Comparison of ENCODE assay signal across 1 cellular context in genomic region chr10:35126530-35127288, GRCh38.
TF ChIP-seq lines count a peak whose summit lies in the region.

Gene CREM (plus strand): TSS chr10:35126846. CDS start chr10:35137836, 10,990 bp downstream.

TF ChIP-seq in K562, 482 proteins besides CTCF, POLR2A, EP300 and RAD21 (continued from another document and continues in another):
- TF ChIP-seq ZNF449 (CRISPR knock-in tag; IDR thresholded peaks at IDR 0.05) = peak; percentile 99; the same call in 1 of the 2 replicates
- no peak for TF ChIP-seq CBX2 (IDR thresholded peaks at IDR 0.05; ENCODE audit: insufficient read depth, low read length, poor library complexity, severe bottlenecking)
- no peak for TF ChIP-seq FOXP1 (CRISPR knock-in tag; IDR thresholded peaks at IDR 0.05)
- TF ChIP-seq MYNN (IDR thresholded peaks at IDR 0.05) = no peak
- no peak for TF ChIP-seq MYNN (CRISPR knock-in tag; IDR thresholded peaks at IDR 0.05)
- no peak for TF ChIP-seq ZFP36 (IDR thresholded peaks at IDR 0.05; ENCODE audit: low read depth, low read length, partially characterized antibody)
- no peak for TF ChIP-seq CBFA2T3 (IDR thresholded peaks at IDR 0.05)
- no peak for TF ChIP-seq PHTF2 (CRISPR knock-in tag; IDR thresholded peaks at IDR 0.05)
- TF ChIP-seq NFIC (IDR thresholded peaks at IDR 0.05) = peak; percentile 4; the same call in 1 of the 2 replicates
- 0 out of 2 replicates have a peak, but pooled peaks have one; percentile 13 for TF ChIP-seq KAT7 (CRISPR knock-in tag; IDR thresholded peaks at IDR 0.05; ENCODE audit: borderline replicate concordance)
- TF ChIP-seq ZKSCAN8 (CRISPR knock-in tag; IDR thresholded peaks at IDR 0.05) = no peak
- peak in 1 of 2 experiments; percentile 57; a peak in 1 of 4 replicates for TF ChIP-seq ZMIZ1 (IDR thresholded peaks at IDR 0.05; ENCODE audit: low read depth in 2 of 2, low read length in 2 of 2)
- peak; percentile 68 for TF ChIP-seq ATF1 (CRISPR knock-in tag; IDR thresholded peaks at IDR 0.05)
- TF ChIP-seq ATF1 (tag; IDR thresholded peaks at IDR 0.05) = peak; percentile 98
- TF ChIP-seq DACH1 (IDR thresholded peaks at IDR 0.05; ENCODE audit: partially characterized antibody) = peak; percentile 55
- TF ChIP-seq HMBOX1 (IDR thresholded peaks at IDR 0.05) = no peak; the same call in 1 of the 2 replicates
- TF ChIP-seq, protein P1, sequence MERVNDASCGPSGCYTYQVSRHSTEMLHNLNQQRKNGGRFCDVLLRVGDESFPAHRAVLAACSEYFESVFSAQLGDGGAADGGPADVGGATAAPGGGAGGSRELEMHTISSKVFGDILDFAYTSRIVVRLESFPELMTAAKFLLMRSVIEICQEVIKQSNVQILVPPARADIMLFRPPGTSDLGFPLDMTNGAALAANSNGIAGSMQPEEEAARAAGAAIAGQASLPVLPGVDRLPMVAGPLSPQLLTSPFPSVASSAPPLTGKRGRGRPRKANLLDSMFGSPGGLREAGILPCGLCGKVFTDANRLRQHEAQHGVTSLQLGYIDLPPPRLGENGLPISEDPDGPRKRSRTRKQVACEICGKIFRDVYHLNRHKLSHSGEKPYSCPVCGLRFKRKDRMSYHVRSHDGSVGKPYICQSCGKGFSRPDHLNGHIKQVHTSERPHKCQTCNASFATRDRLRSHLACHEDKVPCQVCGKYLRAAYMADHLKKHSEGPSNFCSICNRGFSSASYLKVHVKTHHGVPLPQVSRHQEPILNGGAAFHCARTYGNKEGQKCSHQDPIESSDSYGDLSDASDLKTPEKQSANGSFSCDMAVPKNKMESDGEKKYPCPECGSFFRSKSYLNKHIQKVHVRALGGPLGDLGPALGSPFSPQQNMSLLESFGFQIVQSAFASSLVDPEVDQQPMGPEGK (CRISPR knock-in tag; IDR thresholded peaks at IDR 0.05; ENCODE audit: borderline replicate concordance) = no peak
- TF ChIP-seq, protein P2, sequence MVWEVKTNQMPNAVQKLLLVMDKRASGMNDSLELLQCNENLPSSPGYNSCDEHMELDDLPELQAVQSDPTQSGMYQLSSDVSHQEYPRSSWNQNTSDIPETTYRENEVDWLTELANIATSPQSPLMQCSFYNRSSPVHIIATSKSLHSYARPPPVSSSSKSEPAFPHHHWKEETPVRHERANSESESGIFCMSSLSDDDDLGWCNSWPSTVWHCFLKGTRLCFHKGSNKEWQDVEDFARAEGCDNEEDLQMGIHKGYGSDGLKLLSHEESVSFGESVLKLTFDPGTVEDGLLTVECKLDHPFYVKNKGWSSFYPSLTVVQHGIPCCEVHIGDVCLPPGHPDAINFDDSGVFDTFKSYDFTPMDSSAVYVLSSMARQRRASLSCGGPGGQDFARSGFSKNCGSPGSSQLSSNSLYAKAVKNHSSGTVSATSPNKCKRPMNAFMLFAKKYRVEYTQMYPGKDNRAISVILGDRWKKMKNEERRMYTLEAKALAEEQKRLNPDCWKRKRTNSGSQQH (CRISPR knock-in tag; IDR thresholded peaks at IDR 0.05) = no peak; the same call in 1 of the 2 replicates
- no peak for TF ChIP-seq RBM14 (IDR thresholded peaks at IDR 0.05; ENCODE audit: borderline replicate concordance, insufficient read depth, low read depth, low read length)
- TF ChIP-seq PYGO2 (tag; IDR thresholded peaks at IDR 0.05) = no peak
- TF ChIP-seq CBX3 (IDR thresholded peaks at IDR 0.05; ENCODE audit: borderline replicate concordance in 1 of 2, low read length in 2 of 2) = no peak; a peak in 1 of 3 replicates
- no peak; the same call in 1 of the 2 replicates for TF ChIP-seq ZBED1 (IDR thresholded peaks at IDR 0.05)
- TF ChIP-seq PKNOX1 (IDR thresholded peaks at IDR 0.05) = peak; percentile 63; the same call in 1 of the 2 replicates
- peak; percentile 69; the same call in 1 of the 2 replicates for TF ChIP-seq NBN (IDR thresholded peaks at IDR 0.05; ENCODE audit: low read depth)
- TF ChIP-seq, protein P3, sequence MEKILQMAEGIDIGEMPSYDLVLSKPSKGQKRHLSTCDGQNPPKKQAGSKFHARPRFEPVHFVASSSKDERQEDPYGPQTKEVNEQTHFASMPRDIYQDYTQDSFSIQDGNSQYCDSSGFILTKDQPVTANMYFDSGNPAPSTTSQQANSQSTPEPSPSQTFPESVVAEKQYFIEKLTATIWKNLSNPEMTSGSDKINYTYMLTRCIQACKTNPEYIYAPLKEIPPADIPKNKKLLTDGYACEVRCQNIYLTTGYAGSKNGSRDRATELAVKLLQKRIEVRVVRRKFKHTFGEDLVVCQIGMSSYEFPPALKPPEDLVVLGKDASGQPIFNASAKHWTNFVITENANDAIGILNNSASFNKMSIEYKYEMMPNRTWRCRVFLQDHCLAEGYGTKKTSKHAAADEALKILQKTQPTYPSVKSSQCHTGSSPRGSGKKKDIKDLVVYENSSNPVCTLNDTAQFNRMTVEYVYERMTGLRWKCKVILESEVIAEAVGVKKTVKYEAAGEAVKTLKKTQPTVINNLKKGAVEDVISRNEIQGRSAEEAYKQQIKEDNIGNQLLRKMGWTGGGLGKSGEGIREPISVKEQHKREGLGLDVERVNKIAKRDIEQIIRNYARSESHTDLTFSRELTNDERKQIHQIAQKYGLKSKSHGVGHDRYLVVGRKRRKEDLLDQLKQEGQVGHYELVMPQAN (IDR thresholded peaks at IDR 0.05; ENCODE audit: borderline replicate concordance) = no peak
- TF ChIP-seq TFAM (CRISPR knock-in tag; conservative IDR thresholded peaks at IDR 0.05) = no peak
- 0 out of 2 replicates have a peak, but pooled peaks have one; percentile 17 for TF ChIP-seq PREB (CRISPR knock-in tag; IDR thresholded peaks at IDR 0.05)
- TF ChIP-seq HCFC1 (IDR thresholded peaks at IDR 0.05; ENCODE audit: low read depth, low read length) = peak; percentile 58
- no peak for TF ChIP-seq OTX1 (CRISPR knock-in tag; IDR thresholded peaks at IDR 0.05)
- TF ChIP-seq NRF1 (conservative IDR thresholded peaks at IDR 0.05 in 1 of 2, IDR thresholded peaks at IDR 0.05 in 1 of 2) = peak; percentile 94 to 95
- peak; percentile 6; the same call in 1 of the 2 replicates for TF ChIP-seq ZNF740 (CRISPR knock-in tag; IDR thresholded peaks at IDR 0.05)
- no peak for TF ChIP-seq ZNF740 (tag; IDR thresholded peaks at IDR 0.05)
- TF ChIP-seq C11orf30 (IDR thresholded peaks at IDR 0.05; ENCODE audit: low read depth) = no peak; the same call in 1 of the 2 replicates
- TF ChIP-seq U2AF1 (optimal IDR thresholded peaks at IDR 0.05; ENCODE audit: low read depth, low read length) = no peak
- TF ChIP-seq ZNF277 (CRISPR knock-in tag; IDR thresholded peaks at IDR 0.05; ENCODE audit: borderline replicate concordance) = no peak
- peak; percentile 62 for TF ChIP-seq RBM25 (IDR thresholded peaks at IDR 0.05; ENCODE audit: low read depth, low read length, severe bottlenecking)
- TF ChIP-seq NR2C1 (IDR thresholded peaks at IDR 0.05) = peak; percentile 87
- TF ChIP-seq NR2C1 (tag; IDR thresholded peaks at IDR 0.05) = peak; percentile 82
- TF ChIP-seq, protein P4, sequence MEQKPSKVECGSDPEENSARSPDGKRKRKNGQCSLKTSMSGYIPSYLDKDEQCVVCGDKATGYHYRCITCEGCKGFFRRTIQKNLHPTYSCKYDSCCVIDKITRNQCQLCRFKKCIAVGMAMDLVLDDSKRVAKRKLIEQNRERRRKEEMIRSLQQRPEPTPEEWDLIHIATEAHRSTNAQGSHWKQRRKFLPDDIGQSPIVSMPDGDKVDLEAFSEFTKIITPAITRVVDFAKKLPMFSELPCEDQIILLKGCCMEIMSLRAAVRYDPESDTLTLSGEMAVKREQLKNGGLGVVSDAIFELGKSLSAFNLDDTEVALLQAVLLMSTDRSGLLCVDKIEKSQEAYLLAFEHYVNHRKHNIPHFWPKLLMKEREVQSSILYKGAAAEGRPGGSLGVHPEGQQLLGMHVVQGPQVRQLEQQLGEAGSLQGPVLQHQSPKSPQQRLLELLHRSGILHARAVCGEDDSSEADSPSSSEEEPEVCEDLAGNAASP (IDR thresholded peaks at IDR 0.05) = no peak
- TF ChIP-seq NR3C1 (CRISPR knock-in tag; IDR thresholded peaks at IDR 0.05) = no peak; the same call in 1 of the 2 replicates
- peak; percentile 17 for TF ChIP-seq HDAC3 (IDR thresholded peaks at IDR 0.05; ENCODE audit: borderline replicate concordance, partially characterized antibody)
- no peak for TF ChIP-seq SAFB2 (IDR thresholded peaks at IDR 0.05; ENCODE audit: borderline replicate concordance, low read depth, low read length, severe bottlenecking)
- TF ChIP-seq ZNF507 (tag; conservative IDR thresholded peaks at IDR 0.05) = no peak
- 0 out of 4 replicates have a peak, but pooled peaks of 1 of the 2 experiments have one; percentile 21 for TF ChIP-seq FOXA3 (CRISPR knock-in tag; conservative IDR thresholded peaks at IDR 0.05 in 1 of 2, IDR thresholded peaks at IDR 0.05 in 1 of 2)
- TF ChIP-seq MTA3 (IDR thresholded peaks at IDR 0.05; ENCODE audit: borderline replicate concordance) = peak; percentile 75
